ENCODE assay signal across 1 cellular context in the genomic region with DNA sequence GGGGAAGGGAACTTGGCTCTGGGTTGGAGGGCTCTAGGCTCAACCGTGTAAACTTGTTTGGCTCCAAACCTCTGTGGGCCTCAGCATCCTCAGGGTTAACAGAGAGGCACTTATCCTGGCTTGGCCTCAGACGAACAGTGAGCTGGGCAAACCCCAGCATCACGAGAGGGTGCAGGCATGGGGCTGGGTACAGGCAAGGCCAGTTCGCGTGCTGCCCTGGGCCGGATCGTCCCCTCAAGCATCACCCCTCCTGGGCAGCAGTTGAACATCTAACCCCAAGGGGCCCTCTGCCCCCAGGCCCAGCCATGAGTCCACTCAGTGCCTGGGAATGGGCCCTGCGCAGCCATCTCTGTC.
A peak's percentile ranks its signal among the peaks of the same experiment; 100 is the strongest.
TF ChIP-seq lines count a peak whose summit lies in the region.

No MANE protein-coding gene starts in this region.

TF ChIP-seq in HEK293, 187 proteins besides CTCF, POLR2A, EP300 and RAD21:
- TF ChIP-seq ZNF223 (tag by site-specific recombination; IDR thresholded peaks at IDR 0.05) = peak; percentile 55; the same call in 1 of the 2 replicates
- no peak for TF ChIP-seq SP2 (tag by site-specific recombination; IDR thresholded peaks at IDR 0.05)
- no peak for TF ChIP-seq ZNF426 (tag by site-specific recombination; IDR thresholded peaks at IDR 0.05)
- TF ChIP-seq, protein P1, sequence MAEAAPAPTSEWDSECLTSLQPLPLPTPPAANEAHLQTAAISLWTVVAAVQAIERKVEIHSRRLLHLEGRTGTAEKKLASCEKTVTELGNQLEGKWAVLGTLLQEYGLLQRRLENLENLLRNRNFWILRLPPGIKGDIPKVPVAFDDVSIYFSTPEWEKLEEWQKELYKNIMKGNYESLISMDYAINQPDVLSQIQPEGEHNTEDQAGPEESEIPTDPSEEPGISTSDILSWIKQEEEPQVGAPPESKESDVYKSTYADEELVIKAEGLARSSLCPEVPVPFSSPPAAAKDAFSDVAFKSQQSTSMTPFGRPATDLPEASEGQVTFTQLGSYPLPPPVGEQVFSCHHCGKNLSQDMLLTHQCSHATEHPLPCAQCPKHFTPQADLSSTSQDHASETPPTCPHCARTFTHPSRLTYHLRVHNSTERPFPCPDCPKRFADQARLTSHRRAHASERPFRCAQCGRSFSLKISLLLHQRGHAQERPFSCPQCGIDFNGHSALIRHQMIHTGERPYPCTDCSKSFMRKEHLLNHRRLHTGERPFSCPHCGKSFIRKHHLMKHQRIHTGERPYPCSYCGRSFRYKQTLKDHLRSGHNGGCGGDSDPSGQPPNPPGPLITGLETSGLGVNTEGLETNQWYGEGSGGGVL (tag by site-specific recombination; IDR thresholded peaks at IDR 0.05) = no peak
